11 cellular contexts compared by ENCODE assay signal in genomic region chr11:65109231-65110198, GRCh38. TPM values are rescaled to one million over a fixed set of nuclear protein-coding genes. Genes with fewer than 3 reads are reported as not detected.
DNase-seq lines count a peak whose midpoint lies in the region; ATAC-seq, FAIRE-seq and TF ChIP-seq lines count a peak whose summit lies in the region.
"Had no signal": no experiment of that assay in that cellular context is flagged by ENCODE, and none has a peak within 500 bp of the region (broad histone marks: within the 10 kb centered on the region; RNA-seq: fewer than 3 reads in every experiment).

No MANE protein-coding gene starts in this region.

- H4K20me1 ChIP-seq in GM12878 (ENCODE audit: control insufficient read depth, insufficient read depth): no peaks in the 10 kb centered on the region; the same call in 1 of the 2 replicates

- H3K36me3 Mint-ChIP-seq in CD8-positive, alpha-beta memory T cell: peaks cover 0 to 43% (median 9%) of the 10 kb centered on the region in 3 donors
- H3K36me3 Mint-ChIP-seq in naive thymus-derived CD8-positive, alpha-beta T cell: peaks cover 0 to 28% (median 0%) of the 10 kb centered on the region in 3 donors

- in situ Hi-C loops in GM12878 (cut with MboI): no loop called here

- no TSS peak for BruUV-seq in GM12878 (replicated peaks; lab: Mats Ljungman, UMichigan)

- H2AFZ ChIP-seq in GM12878 (ENCODE audit: control insufficient read depth, low read depth, low read length): no peak overlapping the region

- H3K27ac ChIP-seq in C4-2B (peak overlapping the region; percentile 96), GM12878 (ENCODE audit: control insufficient read depth, insufficient read depth) (no peak overlapping the region)
- no peak overlapping the region for H3K27ac ChIP-seq in CD8-positive, alpha-beta memory T cell (ENCODE audit: low read depth, low read length)

- no peak for DNase-seq in CD8-positive, alpha-beta memory T cell
- DNase-seq in GM12878 (ENCODE audit: low read depth, low spot score): no peak
- DNase-seq in naive thymus-derived CD8-positive, alpha-beta T cell: peak in 1 of 10 donors; percentile 63
- DNase-seq in AG20443 (ENCODE audit: low spot score): no peak
- DNase-seq in UCSD-AML1 (lab: John Stamatoyannopoulos, UW; ENCODE audit: unreplicated experiment): no peak
- DNase-seq in lower leg skin (ENCODE audit: low spot score in 2 of 2): no peak

- H3K4me3 ChIP-seq in CD8-positive, alpha-beta memory T cell (ENCODE audit: low read length): no peak overlapping the region
- H3K4me3 ChIP-seq in GM12878: no peak overlapping the region
- H3K4me3 ChIP-seq in lower leg skin (ENCODE audit: low read depth, poor library complexity, severe bottlenecking): no peak overlapping the region
- H3K4me3 ChIP-seq: lung had no signal

- H3K27ac Mint-ChIP-seq in CD8-positive, alpha-beta memory T cell: peak overlapping the region; percentile 50 to 95 (median 86)
- H3K27ac Mint-ChIP-seq in naive thymus-derived CD8-positive, alpha-beta T cell: peak overlapping the region in 9 of 10 donors; percentile 63 to 99 (median 89)
- H3K27ac Mint-ChIP-seq: progenitor cell of endocrine pancreas had no signal

- peaks cover 0 to 2% of the 10 kb centered on the region in 2 donors for H3K27me3 Mint-ChIP-seq in CD8-positive, alpha-beta memory T cell
- H3K27me3 Mint-ChIP-seq in naive thymus-derived CD8-positive, alpha-beta T cell: no peaks in the 10 kb centered on the region
- H3K27me3 Mint-ChIP-seq: progenitor cell of endocrine pancreas had no signal

- no peak for ATAC-seq in GM12878
- no peak for ATAC-seq in naive thymus-derived CD8-positive, alpha-beta T cell

- CTCF ChIA-PET in CD8-positive, alpha-beta memory T cell (lab: Charles Lee): interaction anchor here (0.9 to 6.1 kb wide), 15 partner anchors 8 to 344 kb away, joined by 3 to 104 read pairs (median 4); partner anchors contain the start of genes ARL2, CAPN1, CDCA5 and FAU
- CTCF ChIA-PET in GM12878 (lab: Yijun Ruan, JAX): interaction anchor here (0.9 to 6.3 kb wide), 23 partner anchors 8 to 261 kb away, joined by 3 to 93 read pairs (median 5); partner anchors contain the start of genes ARL2, BATF2, CAPN1 and CDC42EP2

- TF ChIP-seq CTCF in C4-2B (conservative IDR thresholded peaks at IDR 0.05) (no peak), GM12878 (IDR thresholded peaks at IDR 0.05 in 2 of 3, conservative IDR thresholded peaks at IDR 0.05 in 1 of 3; ENCODE audit: control insufficient read depth in 2 of 3, extremely low read depth in 1 of 3, insufficient read depth in 1 of 3, low read depth in 3 of 3, low read length in 3 of 3) (no peak), lower leg skin (IDR thresholded peaks at IDR 0.05) (no peak)

- RAD21 ChIA-PET in GM12878 (lab: Charles Lee; ENCODE audit: unreplicated experiment): interaction anchor here (1.1 to 3.8 kb wide), 9 partner anchors 12 to 263 kb away, joined by 3 to 59 read pairs (median 9); partner anchors contain the start of genes ARL2, CAPN1, FAU and MRPL49

- H3K9me3 ChIP-seq in CD8-positive, alpha-beta memory T cell (ENCODE audit: low read length): no peaks in the 10 kb centered on the region
- H3K9me3 ChIP-seq in GM12878 (replicated peaks; ENCODE audit: control insufficient read depth, insufficient read depth, low read length): no peaks in the 10 kb centered on the region
- H3K9me3 ChIP-seq: thoracic aorta had no signal

- no peak for TF ChIP-seq RAD21 in GM12878 (IDR thresholded peaks at IDR 0.05; ENCODE audit: insufficient read depth, low read depth, low read length)

- peak overlapping the region in 1 of 7 donors; percentile 84 for H3K4me3 Mint-ChIP-seq in CD8-positive, alpha-beta memory T cell
- no peak overlapping the region for H3K4me3 Mint-ChIP-seq in naive thymus-derived CD8-positive, alpha-beta T cell

- intact Hi-C loops in GM12878 (cut with micrococcal nuclease; ENCODE audit: unreplicated experiment): loop anchor here (5.0 to 10.0 kb wide), 4 partner anchors 73 to 335 kb away; partner anchors contain the start of genes ATG2A, CAPN1, DPF2 and SF1
- intact Hi-C loops in lower leg skin (cut with DNase I; ENCODE audit: low total_unique reads): loop anchor here (5.0 kb wide), 1 partner anchor 262 kb away; no protein-coding TSS in a partner anchor

- 81% methylated on average over 36 of the region's 36 CpGs for WGBS in GM12878 (ENCODE audit: insufficient coverage, insufficient replicate concordance, low lambda C conversion rate, missing lambda C conversion rate)
- WGBS in lower leg skin, 2 donors: 84 to 86% methylated on average over 30 of the region's 36 CpGs

- SMC1A ChIA-PET in GM12878 (lab: Charles Lee; ENCODE audit: uncharacterized antibody, unreplicated experiment): interaction anchor here (0.9 to 3.1 kb wide), 8 partner anchors 7 to 88 kb away, joined by 3 to 27 read pairs (median 5); partner anchors contain the start of genes CAPN1, FAU, MRPL49 and SNX15

- H3K79me2 ChIP-seq in GM12878 (ENCODE audit: control insufficient read depth, insufficient read depth, low read length): 0 out of 2 replicates have a peak, but pooled peaks cover 2% of the 10 kb centered on the region

- H3K4me1 ChIP-seq in CD8-positive, alpha-beta memory T cell (ENCODE audit: insufficient read depth, low read length): peaks cover 32% of the 10 kb centered on the region
- H3K4me1 ChIP-seq in GM12878 (ENCODE audit: control insufficient read depth, insufficient read depth, low read length): peaks cover 15% of the 10 kb centered on the region

- no peaks in the 10 kb centered on the region for H3K9me3 Mint-ChIP-seq in CD8-positive, alpha-beta memory T cell
- no peaks in the 10 kb centered on the region for H3K9me3 Mint-ChIP-seq in naive thymus-derived CD8-positive, alpha-beta T cell
- H3K9me3 Mint-ChIP-seq: nephron had no signal

- H3K4me2 ChIP-seq in GM12878 (ENCODE audit: control insufficient read depth, insufficient read depth): no peak overlapping the region

- no peak for FAIRE-seq in GM12878 (lab: Jason Lieb, UNC)

- H3K36me3 ChIP-seq in CD8-positive, alpha-beta memory T cell (ENCODE audit: insufficient read depth, low read length): peaks cover 21% of the 10 kb centered on the region
- H3K36me3 ChIP-seq in GM12878 (ENCODE audit: control insufficient read depth in 2 of 2, insufficient read depth in 2 of 2, low read length in 1 of 2): peaks cover 6 to 16% of the 10 kb centered on the region in 2 experiments; a peak in 3 of 4 replicates

- H3K27me3 ChIP-seq in CD8-positive, alpha-beta memory T cell (ENCODE audit: insufficient read depth, low read length, poor library complexity, severe bottlenecking): no peaks in the 10 kb centered on the region
- no peaks in the 10 kb centered on the region for H3K27me3 ChIP-seq in GM12878 (replicated peaks in 1 of 2; ENCODE audit: control insufficient read depth in 2 of 2, insufficient read depth in 2 of 2, low read length in 1 of 2)

- peaks cover 33 to 44% (median 33%) of the 10 kb centered on the region in 3 donors for H3K4me1 Mint-ChIP-seq in CD8-positive, alpha-beta memory T cell
- peaks cover 30 to 44% (median 40%) of the 10 kb centered on the region in 4 donors for H3K4me1 Mint-ChIP-seq in naive thymus-derived CD8-positive, alpha-beta T cell

- no peak for TF ChIP-seq EP300 in GM12878 (IDR thresholded peaks at IDR 0.05; ENCODE audit: borderline replicate concordance in 1 of 2, control insufficient read depth in 1 of 2, low read depth in 2 of 2, low read length in 2 of 2)

- POLR2A ChIA-PET in CD8-positive, alpha-beta memory T cell (lab: Charles Lee): interaction anchor here (0.5 to 4.9 kb wide), 6 partner anchors 8 to 13 kb away, joined by 4 to 40 read pairs (median 5); partner anchors contain the start of genes FAU, MRPL49, VPS51 and ZNHIT2
- POLR2A ChIA-PET in GM12878 (lab: Charles Lee): interaction anchor here (1.1 to 2.7 kb wide), 6 partner anchors 12 to 256 kb away, joined by 3 to 11 read pairs (median 4); partner anchors contain the start of genes FAU and MRPL49
- POLR2A ChIA-PET in naive thymus-derived CD8-positive, alpha-beta T cell (lab: Charles Lee): interaction anchor here (0.5 to 6.8 kb wide), 12 partner anchors 9 to 1444 kb away, joined by 3 to 115 read pairs (median 16); partner anchors contain the start of genes ARL2, CAPN1, FAU and MRPL49

- no peak overlapping the region for H3K9ac ChIP-seq in GM12878 (ENCODE audit: control insufficient read depth, insufficient read depth, low read length)

- TF ChIP-seq POLR2A in GM12878 (IDR thresholded peaks at IDR 0.05; ENCODE audit: low read depth, low read length) (peak; percentile 63), lower leg skin (IDR thresholded peaks at IDR 0.05) (no peak)

RNA-seq across cellular contexts. Expression of gene TM7SF2, which starts 2.2 kb away (rescaled TPM):
- 10 to 100 TPM; 17.8 to 17.9 TPM for total RNA-seq in CD8-positive, alpha-beta memory T cell
- 11.1 TPM for polyA plus RNA-seq in CD8-positive, alpha-beta memory T cell
- 19.4 and 25.9 TPM in 2 replicates for total RNA-seq in GM12878 (2013; cell fraction: nucleolus; rRNA removed)
- total RNA-seq in GM12878 (2014; rRNA removed) (29.6 and 32.8 TPM in 2 replicates), GM12878 (2014; rRNA removed; fragmentation: Illumina TruSeq; extraction: Trizol) (9.2 and 9.3 TPM in 2 replicates), GM12878 (2021) (30.2 and 31.2 TPM in 2 replicates), lower leg skin (100 to 1,000 TPM; 118 to 374 (median 160) TPM)
- polyA plus RNA-seq in GM12878 (2011; ENCODE audit: low read depth): 11.5 TPM
- polyA plus RNA-seq in GM12878 (2011; rRNA removed) (4.8 and 11.0 TPM in 2 replicates), GM12878 (2014; fragmentation: Illumina TruSeq; extraction: Trizol) (4.3 and 11.3 TPM in 2 replicates), GM12878 (2014; fragmentation: Nextera tagmentation; extraction: Ambion mirVana) (1 to 10 TPM in 1 of 2 experiments, under 1 TPM in 1; 0.52 to 2.9 TPM), GM12878 (2014; rRNA removed) (37.9 and 38.2 TPM in 2 replicates), GM12878 (2016; fragmentation: Nextera tagmentation; extraction: Ambion mirVana) (10 to 100 TPM; 47.4 to 57.7 TPM)
- polyA plus RNA-seq in GM12878 (2011; cell fraction: cytosol; rRNA removed): 15.4 and 15.7 TPM in 2 replicates
- 57.8 and 60.5 TPM in 2 replicates for polyA plus RNA-seq in GM12878 (2011; cell fraction: nucleus; rRNA removed)
- polyA plus RNA-seq in GM12878 (2012): 19.4 and 19.7 TPM in 2 replicates
- 13.7 and 19.6 TPM in 2 replicates for polyA minus RNA-seq in GM12878 (2011; rRNA and poly(A)+ RNA removed)
- polyA minus RNA-seq in GM12878 (2011; cell fraction: cytosol; rRNA and poly(A)+ RNA removed): 4.4 and 7.5 TPM in 2 replicates
- polyA minus RNA-seq in GM12878 (2011; cell fraction: nucleus; rRNA and poly(A)+ RNA removed): 14.4 and 22.4 TPM in 2 replicates
- total RNA-seq in naive thymus-derived CD8-positive, alpha-beta T cell: 10 to 100 TPM; 29.0 to 29.2 TPM
- polyA plus RNA-seq in naive thymus-derived CD8-positive, alpha-beta T cell: 10 to 100 TPM; 17.4 to 22.6 (median 21.2) TPM

RNA-seq across cellular contexts. Expression of gene ZNHIT2, which starts 8.0 kb away (rescaled TPM):
- total RNA-seq in CD8-positive, alpha-beta memory T cell: 10 to 100 TPM; 15.2 to 20.1 TPM
- 19.8 TPM for polyA plus RNA-seq in CD8-positive, alpha-beta memory T cell
- 2.4 and 4.4 TPM in 2 replicates for total RNA-seq in GM12878 (2013; cell fraction: nucleolus; rRNA removed)
- 12.9 and 20.4 TPM in 2 replicates for total RNA-seq in GM12878 (2014; rRNA removed)
- total RNA-seq in GM12878 (2014; rRNA removed; fragmentation: Illumina TruSeq; extraction: Trizol): 1.3 and 2.0 TPM in 2 replicates
- total RNA-seq in GM12878 (2021): 15.5 TPM in 2 replicates
- polyA plus RNA-seq in GM12878 (2011; ENCODE audit: low read depth): 0.93 TPM
- 0.27 and 0.88 TPM in 2 replicates for polyA plus RNA-seq in GM12878 (2011; rRNA removed)
- 1.5 and 4.1 TPM in 2 replicates for polyA plus RNA-seq in GM12878 (2011; cell fraction: cytosol; rRNA removed)
- 2.9 and 4.6 TPM in 2 replicates for polyA plus RNA-seq in GM12878 (2011; cell fraction: nucleus; rRNA removed)
- 5.8 and 6.2 TPM in 2 replicates for polyA plus RNA-seq in GM12878 (2012)
- polyA plus RNA-seq in GM12878 (2014; fragmentation: Illumina TruSeq; extraction: Trizol): 0.24 TPM in 1 of 2 replicates, not detected in the other
- under 1 TPM in 1 of 2 experiments, not detected in 1; 0.40 TPM for polyA plus RNA-seq in GM12878 (2014; fragmentation: Nextera tagmentation; extraction: Ambion mirVana)
- 15.5 and 18.3 TPM in 2 replicates for polyA plus RNA-seq in GM12878 (2014; rRNA removed)
- polyA plus RNA-seq in GM12878 (2016; fragmentation: Nextera tagmentation; extraction: Ambion mirVana): 10 to 100 TPM; 17.8 to 18.7 TPM
- 1.2 and 1.5 TPM in 2 replicates for polyA minus RNA-seq in GM12878 (2011; rRNA and poly(A)+ RNA removed)
- polyA minus RNA-seq in GM12878 (2011; cell fraction: cytosol; rRNA and poly(A)+ RNA removed): 3.3 TPM in 2 replicates
- polyA minus RNA-seq in GM12878 (2011; cell fraction: nucleus; rRNA and poly(A)+ RNA removed): 5.0 and 11.1 TPM in 2 replicates
- 10 to 100 TPM; 16.6 to 17.9 TPM for total RNA-seq in naive thymus-derived CD8-positive, alpha-beta T cell
- 10 to 100 TPM; 24.3 to 33.1 (median 29.8) TPM for polyA plus RNA-seq in naive thymus-derived CD8-positive, alpha-beta T cell
- total RNA-seq in lower leg skin: 10 to 100 TPM; 10.7 to 24.9 (median 17.7) TPM

RNA-seq across cellular contexts. Expression of gene FAU, which starts 12.4 kb away (rescaled TPM):
- total RNA-seq in CD8-positive, alpha-beta memory T cell: 1,000 to 10,000 TPM; 1,054 to 1,073 TPM
- 904 TPM for polyA plus RNA-seq in CD8-positive, alpha-beta memory T cell
- total RNA-seq in GM12878 (2013; cell fraction: nucleolus; rRNA removed): 51.6 and 54.9 TPM in 2 replicates
- total RNA-seq in GM12878 (2014; rRNA removed): 1,083 and 1,263 TPM in 2 replicates
- 948 and 983 TPM in 2 replicates for total RNA-seq in GM12878 (2014; rRNA removed; fragmentation: Illumina TruSeq; extraction: Trizol)
- total RNA-seq in GM12878 (2021): 1,347 and 1,414 TPM in 2 replicates
- polyA plus RNA-seq in GM12878 (2011; ENCODE audit: low read depth): 1,320 TPM
- 583 and 615 TPM in 2 replicates for polyA plus RNA-seq in GM12878 (2011; rRNA removed)
- polyA plus RNA-seq in GM12878 (2011; cell fraction: cytosol; rRNA removed): 882 and 1,174 TPM in 2 replicates
- 528 and 566 TPM in 2 replicates for polyA plus RNA-seq in GM12878 (2011; cell fraction: nucleus; rRNA removed)
- polyA plus RNA-seq in GM12878 (2012): 1,474 and 2,106 TPM in 2 replicates
- 129 and 706 TPM in 2 replicates for polyA plus RNA-seq in GM12878 (2014; fragmentation: Illumina TruSeq; extraction: Trizol)
- 100 to 1,000 TPM; 332 to 611 TPM for polyA plus RNA-seq in GM12878 (2014; fragmentation: Nextera tagmentation; extraction: Ambion mirVana)
- polyA plus RNA-seq in GM12878 (2014; rRNA removed): 1,208 and 1,582 TPM in 2 replicates
- 1,000 to 10,000 TPM in 1 of 2 experiments, 100 to 1,000 TPM in 1; 997 to 1,103 TPM for polyA plus RNA-seq in GM12878 (2016; fragmentation: Nextera tagmentation; extraction: Ambion mirVana)
- 206 and 381 TPM in 2 replicates for polyA minus RNA-seq in GM12878 (2011; rRNA and poly(A)+ RNA removed)
- polyA minus RNA-seq in GM12878 (2011; cell fraction: cytosol; rRNA and poly(A)+ RNA removed): 199 and 204 TPM in 2 replicates
- 126 and 152 TPM in 2 replicates for polyA minus RNA-seq in GM12878 (2011; cell fraction: nucleus; rRNA and poly(A)+ RNA removed)
- 1,000 to 10,000 TPM; 1,487 to 1,501 TPM for total RNA-seq in naive thymus-derived CD8-positive, alpha-beta T cell
- 1,000 to 10,000 TPM; 1,097 to 1,366 (median 1,350) TPM for polyA plus RNA-seq in naive thymus-derived CD8-positive, alpha-beta T cell
- 1,000 to 10,000 TPM in 2 of 4 donors, 100 to 1,000 TPM in 2; 574 to 1,562 (median 887) TPM for total RNA-seq in lower leg skin

RNA-seq across cellular contexts. Expression of gene MRPL49, which starts 12.6 kb away (rescaled TPM):
- total RNA-seq in CD8-positive, alpha-beta memory T cell: 100 to 1,000 TPM; 117 to 118 TPM
- 81.5 TPM for polyA plus RNA-seq in CD8-positive, alpha-beta memory T cell
- 17.7 and 17.8 TPM in 2 replicates for total RNA-seq in GM12878 (2013; cell fraction: nucleolus; rRNA removed)
- total RNA-seq in GM12878 (2014; rRNA removed) (92.8 and 116 TPM in 2 replicates), GM12878 (2014; rRNA removed; fragmentation: Illumina TruSeq; extraction: Trizol) (50.2 and 54.6 TPM in 2 replicates), GM12878 (2021) (63.5 and 64.2 TPM in 2 replicates), lower leg skin (100 to 1,000 TPM in 1 of 4 donors, 10 to 100 TPM in 3; 61.0 to 107 (median 82.4) TPM)
- 20.0 TPM for polyA plus RNA-seq in GM12878 (2011; ENCODE audit: low read depth)
- polyA plus RNA-seq in GM12878 (2011; rRNA removed) (36.4 and 63.2 TPM in 2 replicates), GM12878 (2014; fragmentation: Illumina TruSeq; extraction: Trizol) (62.3 and 79.9 TPM in 2 replicates), GM12878 (2014; fragmentation: Nextera tagmentation; extraction: Ambion mirVana) (10 to 100 TPM; 42.0 to 49.8 TPM), GM12878 (2014; rRNA removed) (82.4 and 87.9 TPM in 2 replicates), GM12878 (2016; fragmentation: Nextera tagmentation; extraction: Ambion mirVana) (100 to 1,000 TPM; 103 to 106 TPM)
- polyA plus RNA-seq in GM12878 (2011; cell fraction: cytosol; rRNA removed): 78.9 and 81.4 TPM in 2 replicates
- 23.2 and 25.2 TPM in 2 replicates for polyA plus RNA-seq in GM12878 (2011; cell fraction: nucleus; rRNA removed)
- 36.2 and 39.9 TPM in 2 replicates for polyA plus RNA-seq in GM12878 (2012)
- polyA minus RNA-seq in GM12878 (2011; rRNA and poly(A)+ RNA removed): 24.2 and 53.5 TPM in 2 replicates
- polyA minus RNA-seq in GM12878 (2011; cell fraction: cytosol; rRNA and poly(A)+ RNA removed): 11.8 and 13.7 TPM in 2 replicates
- polyA minus RNA-seq in GM12878 (2011; cell fraction: nucleus; rRNA and poly(A)+ RNA removed): 8.9 and 15.9 TPM in 2 replicates
- 10 to 100 TPM; 76.0 to 76.2 TPM for total RNA-seq in naive thymus-derived CD8-positive, alpha-beta T cell
- 10 to 100 TPM; 78.9 to 96.9 (median 90.1) TPM for polyA plus RNA-seq in naive thymus-derived CD8-positive, alpha-beta T cell

RNA-seq across cellular contexts. Expression of gene VPS51, which starts 13.5 kb away (rescaled TPM):
- total RNA-seq in CD8-positive, alpha-beta memory T cell: 100 to 1,000 TPM; 120 to 131 TPM
- 99.1 TPM for polyA plus RNA-seq in CD8-positive, alpha-beta memory T cell
- total RNA-seq in GM12878 (2013; cell fraction: nucleolus; rRNA removed): 185 and 198 TPM in 2 replicates
- total RNA-seq in GM12878 (2014; rRNA removed) (213 and 279 TPM in 2 replicates), GM12878 (2014; rRNA removed; fragmentation: Illumina TruSeq; extraction: Trizol) (55.8 and 61.6 TPM in 2 replicates), GM12878 (2021) (130 and 140 TPM in 2 replicates), lower leg skin (100 to 1,000 TPM; 373 to 932 (median 648) TPM)
- polyA plus RNA-seq in GM12878 (2011; ENCODE audit: low read depth): 45.9 TPM
- polyA plus RNA-seq in GM12878 (2011; rRNA removed) (37.6 and 91.8 TPM in 2 replicates), GM12878 (2014; fragmentation: Illumina TruSeq; extraction: Trizol) (8.9 and 25.1 TPM in 2 replicates), GM12878 (2014; fragmentation: Nextera tagmentation; extraction: Ambion mirVana) (1 to 10 TPM; 1.5 to 8.6 TPM), GM12878 (2014; rRNA removed) (123 and 185 TPM in 2 replicates), GM12878 (2016; fragmentation: Nextera tagmentation; extraction: Ambion mirVana) (10 to 100 TPM; 41.9 to 50.7 TPM)
- polyA plus RNA-seq in GM12878 (2011; cell fraction: cytosol; rRNA removed): 91.7 and 147 TPM in 2 replicates
- 175 and 180 TPM in 2 replicates for polyA plus RNA-seq in GM12878 (2011; cell fraction: nucleus; rRNA removed)
- polyA plus RNA-seq in GM12878 (2012): 112 and 203 TPM in 2 replicates
- polyA minus RNA-seq in GM12878 (2011; rRNA and poly(A)+ RNA removed): 120 and 190 TPM in 2 replicates
- polyA minus RNA-seq in GM12878 (2011; cell fraction: cytosol; rRNA and poly(A)+ RNA removed): 85.1 and 134 TPM in 2 replicates
- polyA minus RNA-seq in GM12878 (2011; cell fraction: nucleus; rRNA and poly(A)+ RNA removed): 44.9 and 77.3 TPM in 2 replicates
- 100 to 1,000 TPM; 258 to 274 TPM for total RNA-seq in naive thymus-derived CD8-positive, alpha-beta T cell
- 100 to 1,000 TPM in 2 of 3 donors, 10 to 100 TPM in 1; 70.2 to 111 (median 106) TPM for polyA plus RNA-seq in naive thymus-derived CD8-positive, alpha-beta T cell
